ENCODE assay signal across 7 cellular contexts in the genomic region with DNA sequence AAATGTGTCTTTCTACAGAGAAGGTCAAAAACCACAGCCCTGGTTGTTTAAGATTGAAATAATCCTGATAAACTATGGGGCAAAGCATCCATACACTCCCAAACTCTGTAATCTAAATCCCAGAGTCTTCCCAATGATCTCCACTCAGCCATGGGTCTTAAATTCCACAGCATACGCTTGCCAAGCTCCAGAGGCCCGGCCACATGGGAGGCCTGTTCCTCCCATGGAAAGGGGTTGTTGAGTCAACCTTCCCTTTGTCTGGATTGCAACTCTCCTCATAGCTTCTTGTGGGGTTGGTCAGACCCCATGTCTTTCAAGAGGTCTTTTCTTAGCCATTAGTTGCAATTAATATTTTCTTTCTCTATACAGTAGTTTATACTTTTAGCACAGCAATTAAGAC. TPM values are rescaled to one million over a fixed set of nuclear protein-coding genes. Genes with fewer than 3 reads are reported as not detected.
"Had no signal": no experiment of that assay in that cellular context is flagged by ENCODE, and none has a peak within 500 bp of the region (broad histone marks: within the 10 kb centered on the region; RNA-seq: fewer than 3 reads in every experiment).

No MANE protein-coding gene starts in this region.

- H3K4me3 ChIP-seq: ovary had no signal

- H3K36me3 ChIP-seq: ovary, transverse colon had no signal

- H3K27ac ChIP-seq: ovary had no signal

- H3K27me3 ChIP-seq: ovary, transverse colon had no signal

- H3K9me3 ChIP-seq: ovary, transverse colon had no signal

- FAIRE-seq: bronchial epithelial cell had no signal

- DNase-seq: activated CD4-positive, alpha-beta memory T cell treated with anti-CD3 and anti-CD28 coated beads for 36 hours; activated gamma-delta T cell; activated naive CD8-positive, alpha-beta T cell treated with anti-CD3 and anti-CD28 coated beads for 36 hours had no signal

RNA-seq across cellular contexts. Expression of gene STEAP4, which starts 0.7 kb away (rescaled TPM):
- total RNA-seq: activated CD4-positive, alpha-beta memory T cell treated with anti-CD3 and anti-CD28 coated beads for 36 hours; activated naive CD8-positive, alpha-beta T cell treated with anti-CD3 and anti-CD28 coated beads for 36 hours had no signal
- polyA plus RNA-seq: neural cell had no signal
